ENCODE assay signal across 28 cellular contexts in genomic region chr11:21229224-21229623, GRCh38.
DNase-seq lines count a peak whose midpoint lies in the region; ATAC-seq, FAIRE-seq and TF ChIP-seq lines count a peak whose summit lies in the region.
"Had no signal": no experiment of that assay in that cellular context is flagged by ENCODE, and none has a peak within 500 bp of the region (broad histone marks: within the 10 kb centered on the region; RNA-seq: fewer than 3 reads in every experiment).

No MANE protein-coding gene starts in this region.

- no peaks in the 10 kb centered on the region for H3K79me1 ChIP-seq in H1 (ENCODE audit: low read depth, low read length)
- no peaks in the 10 kb centered on the region for H3K79me1 ChIP-seq in mesenchymal stem cell (replicated peaks; ENCODE audit: low read length, poor library complexity, severe bottlenecking)

- no peak for TF ChIP-seq POLR2A in H1 (IDR thresholded peaks at IDR 0.05; ENCODE audit: control extremely low read depth in 1 of 2, low read depth in 2 of 2, low read length in 2 of 2)

- no peak overlapping the region for H4K5ac ChIP-seq in H1 (ENCODE audit: insufficient read length, low read depth, low read length)

- ATAC-seq in GM23338 (no peak), HG03135 (IDR thresholded peaks at IDR 0.05; ENCODE audit: unreplicated experiment) (no peak)
- no peak for ATAC-seq in activated T-cell treated with anti-CD3 and anti-CD28 coated beads, Interleukin-2, amount 50 U/mL, for 4 hours
- ATAC-seq: GM12878 had no signal

- FAIRE-seq in H1 (lab: Jason Lieb, UNC), result no peak
- FAIRE-seq: A204.1, GM12878, GM12892, GM18507, GM19239 had no signal

- POLR2A ChIA-PET in H1 (lab: Charles Lee; ENCODE audit: partially characterized antibody), result no interaction called here

- H2AFZ ChIP-seq in GM23338 (peak overlapping the region; percentile 80), H1 (ENCODE audit: low read length) (0 out of 2 replicates have a peak overlapping the region, but pooled peaks have one; percentile 9), mesenchymal stem cell (ENCODE audit: low read depth, low read length) (no peak overlapping the region)

- H2BK120ac ChIP-seq in H1 (replicated peaks; ENCODE audit: low read depth, low read length) (no peak overlapping the region), mesenchymal stem cell (ENCODE audit: low read depth, low read length) (no peak overlapping the region)

- no peak overlapping the region for H4K91ac ChIP-seq in H1 (replicated peaks; ENCODE audit: insufficient read length, low read length)
- peak overlapping the region; percentile 11 for H4K91ac ChIP-seq in mesenchymal stem cell (ENCODE audit: low read length)

- H3K27me3 Mint-ChIP-seq in GM23338 (ENCODE audit: insufficient read depth, low read depth, poor library complexity), result no peaks in the 10 kb centered on the region
- H3K27me3 Mint-ChIP-seq in activated T-cell treated with anti-CD3 and anti-CD28 coated beads, Interleukin-2, amount 50 U/mL, for 4 hours (ENCODE audit: low read depth), result no peaks in the 10 kb centered on the region
- H3K27me3 Mint-ChIP-seq: CD4-positive, alpha-beta memory T cell; CD4-positive, CD25-positive, alpha-beta regulatory T cell; CD8-positive, alpha-beta memory T cell had no signal

- H3K4me3 Mint-ChIP-seq in GM23338, result no peak overlapping the region
- no peak overlapping the region for H3K4me3 Mint-ChIP-seq in activated T-cell treated with anti-CD3 and anti-CD28 coated beads, Interleukin-2, amount 50 U/mL, for 4 hours
- H3K4me3 Mint-ChIP-seq: CD14-positive monocyte; CD4-positive, alpha-beta memory T cell; CD4-positive, CD25-positive, alpha-beta regulatory T cell; CD8-positive, alpha-beta memory T cell had no signal

- H3K9me2 ChIP-seq in GM23338 (ENCODE audit: insufficient read depth), result 0 out of 2 replicates have a peak, but pooled peaks cover 3% of the 10 kb centered on the region

- no peaks in the 10 kb centered on the region for H3K36me3 ChIP-seq in GM23338 (ENCODE audit: insufficient read depth)
- no peaks in the 10 kb centered on the region for H3K36me3 ChIP-seq in H1 (ENCODE audit: control insufficient read depth in 2 of 4, insufficient read depth in 4 of 4, low read length in 3 of 4)
- no peaks in the 10 kb centered on the region for H3K36me3 ChIP-seq in mesenchymal stem cell (ENCODE audit: control insufficient read depth in 1 of 2, insufficient read depth in 2 of 2, low read depth in 1 of 2, low read length in 2 of 2)
- H3K36me3 ChIP-seq: BE2C, BLaER1 had no signal

- TF ChIP-seq EP300 in H1 (IDR thresholded peaks at IDR 0.05; ENCODE audit: borderline replicate concordance in 1 of 2, low read depth in 2 of 2, low read length in 2 of 2), result no peak

- no peaks in the 10 kb centered on the region; the same call in 2 of the 3 replicates for H3K36me3 Mint-ChIP-seq in GM23338 (ENCODE audit: low read depth)
- no peaks in the 10 kb centered on the region for H3K36me3 Mint-ChIP-seq in activated T-cell treated with anti-CD3 and anti-CD28 coated beads, Interleukin-2, amount 50 U/mL, for 4 hours (ENCODE audit: insufficient read depth)
- H3K36me3 Mint-ChIP-seq: CD14-positive monocyte; CD4-positive, alpha-beta memory T cell; CD4-positive, CD25-positive, alpha-beta regulatory T cell; CD8-positive, alpha-beta memory T cell had no signal

- no peaks in the 10 kb centered on the region for H3K23me2 ChIP-seq in H1 (ENCODE audit: low read depth, low read length)

- H3K9me3 ChIP-seq in H1 (ENCODE audit: insufficient read depth in 2 of 2, low read depth in 1 of 2, low read length in 1 of 2) (no peaks in the 10 kb centered on the region), mesenchymal stem cell (ENCODE audit: control insufficient read depth, low read length) (peaks cover 5% of the 10 kb centered on the region)
- H3K9me3 ChIP-seq: BE2C, BLaER1 had no signal

- H3K9ac ChIP-seq in H1 (replicated peaks in 1 of 4; ENCODE audit: extremely low read depth in 1 of 4, low read depth in 3 of 4, low read length in 3 of 4), result no peak overlapping the region
- no peak overlapping the region for H3K9ac ChIP-seq in mesenchymal stem cell (ENCODE audit: low read length)
- H3K9ac ChIP-seq: BLaER1 had no signal

- 0 out of 2 replicates have a peak, but pooled peaks cover 3% of the 10 kb centered on the region for H4K20me1 ChIP-seq in GM23338 (replicated peaks; ENCODE audit: insufficient read depth)
- no peaks in the 10 kb centered on the region for H4K20me1 ChIP-seq in H1 (replicated peaks in 1 of 2; ENCODE audit: control insufficient read depth in 1 of 2, insufficient read depth in 2 of 2, low read length in 2 of 2)
- H4K20me1 ChIP-seq: BLaER1 had no signal

- H3K4ac ChIP-seq in H1 (replicated peaks; ENCODE audit: insufficient read length, low read depth, low read length), result no peak overlapping the region
- no peak overlapping the region for H3K4ac ChIP-seq in mesenchymal stem cell (ENCODE audit: low read depth in 1 of 2, low read length in 2 of 2)

- H3K4me1 ChIP-seq in GM23338 (ENCODE audit: insufficient read depth) (no peaks in the 10 kb centered on the region), H1 (replicated peaks in 1 of 4; ENCODE audit: control insufficient read depth in 3 of 4, insufficient read depth in 4 of 4, low read length in 3 of 4) (no peaks in the 10 kb centered on the region), mesenchymal stem cell (ENCODE audit: control insufficient read depth, insufficient read depth, low read depth, low read length) (no peaks in the 10 kb centered on the region)
- H3K4me1 ChIP-seq: BE2C, BLaER1 had no signal

- no peak for TF ChIP-seq RAD21 in H1 (IDR thresholded peaks at IDR 0.05 in 1 of 2, conservative IDR thresholded peaks at IDR 0.05 in 1 of 2; ENCODE audit: low read depth in 2 of 2, low read length in 2 of 2)

- H3K9me3 Mint-ChIP-seq in GM23338, result peaks cover 3% of the 10 kb centered on the region; the same call in 1 of the 3 replicates
- H3K9me3 Mint-ChIP-seq in activated T-cell treated with anti-CD3 and anti-CD28 coated beads, Interleukin-2, amount 50 U/mL, for 4 hours, result peaks cover 12% of the 10 kb centered on the region

- WGBS in H1 (ENCODE audit: extremely low coverage in 1 of 2, insufficient coverage in 1 of 2, insufficient read length in 1 of 2, insufficient replicate concordance in 2 of 2, low coverage in 1 of 2, low lambda C conversion rate in 2 of 2, missing lambda C conversion rate in 1 of 2), 2 experiments, result 85% methylated on average over 9 of the region's 9 CpGs; no CpG with 5 or more reads in 1 of the 2 experiments
- WGBS in mesenchymal stem cell, result 86% methylated on average over 9 of the region's 9 CpGs

- H3K27me3 ChIP-seq in GM23338 (ENCODE audit: insufficient read depth), result no peaks in the 10 kb centered on the region
- no peaks in the 10 kb centered on the region for H3K27me3 ChIP-seq in H1 (replicated peaks in 1 of 4; ENCODE audit: control insufficient read depth in 3 of 4, extremely low read depth in 1 of 4, insufficient read depth in 3 of 4, low read length in 3 of 4)
- no peaks in the 10 kb centered on the region for H3K27me3 ChIP-seq in mesenchymal stem cell (ENCODE audit: control insufficient read depth in 1 of 2, insufficient read depth in 1 of 2, low read length in 2 of 2)
- H3K27me3 ChIP-seq: BE2C, BLaER1 had no signal

- H3K79me2 ChIP-seq in GM23338 (replicated peaks; ENCODE audit: insufficient read depth) (no peaks in the 10 kb centered on the region), H1 (ENCODE audit: control insufficient read depth in 1 of 2, insufficient read depth in 2 of 2, low read length in 2 of 2) (no peaks in the 10 kb centered on the region)

- no peak overlapping the region for H2BK20ac ChIP-seq in H1 (ENCODE audit: low read length)

- H2BK15ac ChIP-seq in H1 (ENCODE audit: low read length), result no peak overlapping the region
- no peak overlapping the region for H2BK15ac ChIP-seq in mesenchymal stem cell (ENCODE audit: low read depth, poor library complexity, severe bottlenecking)

- H3K23ac ChIP-seq in H1 (ENCODE audit: insufficient read length), result no peak overlapping the region
- no peak overlapping the region for H3K23ac ChIP-seq in mesenchymal stem cell (ENCODE audit: low read length in 2 of 2)

- H3K4me3 ChIP-seq in GM23338 (no peak overlapping the region), H1 (ENCODE audit: extremely low read depth in 1 of 4, insufficient read depth in 2 of 4, low read depth in 3 of 4, low read length in 4 of 4) (no peak overlapping the region), mesenchymal stem cell (ENCODE audit: insufficient read depth in 1 of 2, low read depth in 1 of 2, low read length in 2 of 2) (no peak overlapping the region)
- H3K4me3 ChIP-seq: BLaER1, GM12878 had no signal

- H3K27ac Mint-ChIP-seq in GM23338, result no peak overlapping the region
- H3K27ac Mint-ChIP-seq: CD4-positive, alpha-beta memory T cell; CD4-positive, CD25-positive, alpha-beta regulatory T cell had no signal

- H3K14ac ChIP-seq in H1 (ENCODE audit: insufficient read length) (no peak overlapping the region), mesenchymal stem cell (ENCODE audit: low read length in 2 of 2) (no peak overlapping the region)

- H2AK5ac ChIP-seq in H1 (ENCODE audit: low read depth, low read length) (no peak overlapping the region), mesenchymal stem cell (ENCODE audit: low read length, severe bottlenecking) (no peak overlapping the region)

- H3K4me1 Mint-ChIP-seq in GM23338, result no peaks in the 10 kb centered on the region
- H3K4me1 Mint-ChIP-seq in activated T-cell treated with anti-CD3 and anti-CD28 coated beads, Interleukin-2, amount 50 U/mL, for 4 hours (ENCODE audit: low read depth), result no peaks in the 10 kb centered on the region
- H3K4me1 Mint-ChIP-seq: CD14-positive monocyte; CD4-positive, alpha-beta memory T cell; CD4-positive, CD25-positive, alpha-beta regulatory T cell; CD8-positive, alpha-beta memory T cell had no signal

- no peak overlapping the region for H3K56ac ChIP-seq in H1 (replicated peaks; ENCODE audit: insufficient read length, low read depth, low read length)

- H3K27ac ChIP-seq in GM23338 (ENCODE audit: low read depth) (no peak overlapping the region), H1 (ENCODE audit: low read depth, low read length) (no peak overlapping the region), mesenchymal stem cell (ENCODE audit: low read length, poor library complexity, severe bottlenecking) (no peak overlapping the region)
- H3K27ac ChIP-seq: BLaER1 had no signal

- H3F3A ChIP-seq in GM23338 (replicated peaks; ENCODE audit: low read depth), result no peaks in the 10 kb centered on the region

- CTCF ChIA-PET in H1 (lab: Charles Lee; ENCODE audit: partially characterized antibody), result no interaction called here

- no peak overlapping the region for H3K4me2 ChIP-seq in GM23338
- H3K4me2 ChIP-seq in H1 (ENCODE audit: insufficient read depth in 1 of 2, low read depth in 2 of 2, low read length in 2 of 2), result no peak overlapping the region
- no peak overlapping the region for H3K4me2 ChIP-seq in mesenchymal stem cell (ENCODE audit: low read length, poor library complexity, severe bottlenecking)
- H3K4me2 ChIP-seq: BLaER1 had no signal

- no peak overlapping the region for H2BK5ac ChIP-seq in H1 (ENCODE audit: low read depth, low read length)
- H2BK5ac ChIP-seq in mesenchymal stem cell (ENCODE audit: low read depth, low read length, poor library complexity, severe bottlenecking), result no peak overlapping the region

- DNase-seq in GM23338 (ENCODE audit: low spot score) (no peak), H1 (ENCODE audit: low read depth in 1 of 2, low spot score in 2 of 2) (no peak), mesenchymal stem cell (no peak), NCI-H526 treated with DMSO at 0.1 percent for 48 hours (lab: John Stamatoyannopoulos, UW) (no peak)
- no peak for DNase-seq in activated T-cell treated with anti-CD3 and anti-CD28 coated beads, Interleukin-2, amount 50 U/mL, for 4 hours
- DNase-seq: 8988T; ACHN; BE2C; C1 segment of cervical spinal cord; CD4-positive, alpha-beta memory T cell; CD4-positive, CD25-positive, alpha-beta regulatory T cell; CD8-positive, alpha-beta memory T cell; COR-L47; DMS 273 treated with DMSO at 0.1 percent for 48 hours; DMS153; DMS53; DMS79; DND-41; EL; GDM1 had no signal

- H3K18ac ChIP-seq in H1 (ENCODE audit: extremely low read depth, low read length) (no peak overlapping the region), mesenchymal stem cell (ENCODE audit: low read depth in 1 of 2, low read length in 2 of 2) (no peak overlapping the region)

- TF ChIP-seq CTCF in GM23338 (conservative IDR thresholded peaks at IDR 0.05; ENCODE audit: low read depth in 2 of 2) (no peak), H1 (IDR thresholded peaks at IDR 0.05; ENCODE audit: control extremely low read depth in 1 of 3, insufficient read depth in 1 of 3, low read depth in 1 of 3, low read length in 3 of 3) (no peak)

- H4K8ac ChIP-seq in H1 (ENCODE audit: extremely low read depth, insufficient read depth, low read length) (no peak overlapping the region), mesenchymal stem cell (ENCODE audit: low read length) (no peak overlapping the region)

- H2BK12ac ChIP-seq in H1 (ENCODE audit: low read depth, low read length) (no peak overlapping the region), mesenchymal stem cell (ENCODE audit: low read length in 2 of 2) (no peak overlapping the region)
